1 cellular context compared by ENCODE assay signal in the genomic region with DNA sequence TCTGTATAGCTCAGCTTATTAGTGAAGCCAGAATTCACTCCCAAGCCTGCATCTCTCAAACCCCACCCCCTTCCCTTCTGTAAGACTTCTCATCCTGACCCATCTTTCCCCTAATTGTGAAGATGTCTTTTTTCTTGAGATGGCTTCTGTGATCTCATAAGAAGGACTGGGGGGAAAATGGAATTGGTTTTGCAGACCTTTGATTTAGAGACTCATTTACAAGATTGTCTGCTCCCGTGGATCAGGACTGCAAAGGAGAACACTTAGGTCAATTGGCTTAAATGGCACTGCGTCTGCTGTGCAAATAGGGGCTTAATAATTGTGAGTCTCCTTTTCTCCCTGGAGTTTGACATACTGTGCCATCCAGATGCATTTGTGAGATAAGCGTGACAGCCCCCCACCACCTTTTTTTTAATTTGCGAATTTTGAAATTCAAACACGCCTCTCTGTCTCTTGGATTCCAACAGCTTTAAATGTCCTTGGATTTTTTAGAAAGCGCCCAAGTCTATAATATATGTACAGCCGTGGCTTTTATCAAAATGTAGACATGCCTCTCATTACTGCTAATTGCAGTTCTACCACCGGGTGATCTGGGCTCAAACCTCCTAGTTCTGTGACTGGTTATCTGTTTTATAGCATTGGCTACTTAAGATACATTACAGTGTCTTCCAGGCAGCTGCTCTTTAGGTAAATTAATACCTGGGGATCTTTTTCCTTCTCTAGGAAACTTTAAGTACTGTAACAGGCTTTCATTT.
TF ChIP-seq lines count a peak whose summit lies in the region.

No MANE protein-coding gene starts in this region.

TF ChIP-seq in liver, 16 proteins besides CTCF, POLR2A, EP300 and RAD21 (continued from another document):
- TF ChIP-seq SP1 (IDR thresholded peaks at IDR 0.05): no peak
- no peak for TF ChIP-seq TAF1 (conservative IDR thresholded peaks at IDR 0.05)
- TF ChIP-seq FOXA1 (IDR thresholded peaks at IDR 0.05): no peak
- TF ChIP-seq, protein P1, sequence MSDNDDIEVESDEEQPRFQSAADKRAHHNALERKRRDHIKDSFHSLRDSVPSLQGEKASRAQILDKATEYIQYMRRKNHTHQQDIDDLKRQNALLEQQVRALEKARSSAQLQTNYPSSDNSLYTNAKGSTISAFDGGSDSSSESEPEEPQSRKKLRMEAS (IDR thresholded peaks at IDR 0.05): no peak
- TF ChIP-seq YY1 (IDR thresholded peaks at IDR 0.05): no peak
- TF ChIP-seq, protein P2, sequence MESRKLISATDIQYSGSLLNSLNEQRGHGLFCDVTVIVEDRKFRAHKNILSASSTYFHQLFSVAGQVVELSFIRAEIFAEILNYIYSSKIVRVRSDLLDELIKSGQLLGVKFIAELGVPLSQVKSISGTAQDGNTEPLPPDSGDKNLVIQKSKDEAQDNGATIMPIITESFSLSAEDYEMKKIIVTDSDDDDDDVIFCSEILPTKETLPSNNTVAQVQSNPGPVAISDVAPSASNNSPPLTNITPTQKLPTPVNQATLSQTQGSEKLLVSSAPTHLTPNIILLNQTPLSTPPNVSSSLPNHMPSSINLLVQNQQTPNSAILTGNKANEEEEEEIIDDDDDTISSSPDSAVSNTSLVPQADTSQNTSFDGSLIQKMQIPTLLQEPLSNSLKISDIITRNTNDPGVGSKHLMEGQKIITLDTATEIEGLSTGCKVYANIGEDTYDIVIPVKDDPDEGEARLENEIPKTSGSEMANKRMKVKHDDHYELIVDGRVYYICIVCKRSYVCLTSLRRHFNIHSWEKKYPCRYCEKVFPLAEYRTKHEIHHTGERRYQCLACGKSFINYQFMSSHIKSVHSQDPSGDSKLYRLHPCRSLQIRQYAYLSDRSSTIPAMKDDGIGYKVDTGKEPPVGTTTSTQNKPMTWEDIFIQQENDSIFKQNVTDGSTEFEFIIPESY (IDR thresholded peaks at IDR 0.05): no peak
- TF ChIP-seq GABPA (IDR thresholded peaks at IDR 0.05 in 1 of 2, conservative IDR thresholded peaks at IDR 0.05 in 1 of 2): no peak
- TF ChIP-seq, protein P3, sequence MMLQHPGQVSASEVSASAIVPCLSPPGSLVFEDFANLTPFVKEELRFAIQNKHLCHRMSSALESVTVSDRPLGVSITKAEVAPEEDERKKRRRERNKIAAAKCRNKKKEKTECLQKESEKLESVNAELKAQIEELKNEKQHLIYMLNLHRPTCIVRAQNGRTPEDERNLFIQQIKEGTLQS (IDR thresholded peaks at IDR 0.05): no peak
- TF ChIP-seq HNF4G (IDR thresholded peaks at IDR 0.05): no peak
- TF ChIP-seq NR2F2 (IDR thresholded peaks at IDR 0.05): no peak
- TF ChIP-seq JUND (IDR thresholded peaks at IDR 0.05): no peak
- no peak for TF ChIP-seq EGR1 (IDR thresholded peaks at IDR 0.05; ENCODE audit: low read depth in 2 of 2)
- no peak for TF ChIP-seq FOXA2 (IDR thresholded peaks at IDR 0.05)
TF ChIP-seq in liver: peak in this region for 0.
